ENCODE assay signal across 30 cellular contexts in the genomic region with DNA sequence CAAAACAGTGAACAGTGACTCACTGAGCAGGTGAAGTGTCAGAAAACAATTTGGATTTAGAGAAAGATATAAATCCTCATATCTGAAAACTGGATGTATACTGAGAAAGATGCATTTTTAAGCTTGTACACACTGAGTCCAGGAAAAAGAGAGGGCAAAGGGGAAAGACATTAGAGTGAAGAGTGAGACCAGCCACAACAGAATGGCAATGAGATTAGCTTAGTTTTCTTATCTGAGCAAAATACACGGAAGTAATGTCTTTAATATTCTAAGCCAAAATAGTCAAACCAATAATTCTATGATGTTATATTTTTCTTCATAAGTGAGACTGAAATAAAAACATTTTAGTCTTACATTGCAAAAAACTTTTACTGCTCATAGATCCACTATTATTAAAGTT.
"Had no signal": no experiment of that assay in that cellular context is flagged by ENCODE, and none has a peak within 500 bp of the region (broad histone marks: within the 10 kb centered on the region; RNA-seq: fewer than 3 reads in every experiment).

No MANE protein-coding gene starts in this region.

- H3K9me3 ChIP-seq: neutrophil, psoas muscle, right lobe of liver, sigmoid colon, suprapubic skin, testis, tibial artery, transverse colon, upper lobe of right lung, uterus had no signal

- H2AFZ ChIP-seq: parathyroid adenoma had no signal

- H3K36me3 ChIP-seq: neural progenitor cell, neutrophil, right lobe of liver, sigmoid colon, stomach, suprapubic skin, tibial artery, transverse colon, upper lobe of right lung, uterus had no signal

- H3K4me1 ChIP-seq: neural progenitor cell, parathyroid adenoma, psoas muscle, right lobe of liver, sigmoid colon, stomach, suprapubic skin, tibial artery, transverse colon, upper lobe of right lung, uterus had no signal

- DNase-seq: naive thymus-derived CD4-positive, alpha-beta T cell; natural killer cell; nucleus accumbens; posterior cingulate gyrus; psoas muscle; right cardiac atrium; right lobe of liver; sigmoid colon; small intestine; stimulated activated CD4-positive, alpha-beta T cell treated with anti-CD3 and anti-CD28 coated beads, Interleukin-15, amount 100 ng/mL, for 24 hours; stimulated activated CD4-positive, alpha-beta T cell treated with anti-CD3 and anti-CD28 coated beads, Interleukin-2, amount 100 ng/mL, for 24 hours; stimulated activated CD4-positive, alpha-beta T cell treated with anti-CD3 and anti-CD28 coated beads, Interleukin-2, amount 100 ng/mL, for 48 hours; stimulated activated CD4-positive, alpha-beta T cell treated with anti-CD3 and anti-CD28 coated beads, Interleukin-4, amount 100 ng/mL, for 24 hours; stimulated activated naive B cell treated with anti-CD40 and anti-IgM and Interleukin-4, amounts not matched to agents 10 μg/mL and 1 μg/mL and 100 μg/mL, for 72 hours; stimulated activated naive CD4-positive, alpha-beta T cell treated with Interleukin-2 at 50 U/mL for 16 hours; stomach; testis; tibial artery; transverse colon; upper lobe of right lung; uterus had no signal

- H3K4me3 ChIP-seq: neural progenitor cell, psoas muscle, right lobe of liver, sigmoid colon, stomach, suprapubic skin, testis, tibial artery, transverse colon, upper lobe of right lung, uterus had no signal

- ATAC-seq: naive thymus-derived CD4-positive, alpha-beta T cell; natural killer cell; psoas muscle; right cardiac atrium; right lobe of liver; stimulated activated effector memory CD8-positive, alpha-beta T cell treated with anti-CD3 and anti-CD28 coated beads, Interleukin-12 subunit alpha, Interleukin-12 subunit beta, amount 100 ng/mL, for 72 hours; stimulated activated naive B cell treated with anti-CD40 and anti-IgM and Interleukin-4, amounts not matched to agents 10 μg/mL and 1 μg/mL and 100 μg/mL, for 72 hours; upper lobe of right lung had no signal

- H3K4me2 ChIP-seq: neural progenitor cell had no signal

- H3K9me3 Mint-ChIP-seq: natural killer cell; nephron; neural progenitor cell; stimulated activated naive CD8-positive, alpha-beta T cell treated with anti-CD3 and anti-CD28 coated beads, Interleukin-15, Interleukin-2, amounts not matched to agents 100 ng/mL and 50 ng/mL, for 24 hours; type B pancreatic cell had no signal

- H3K27ac ChIP-seq: neural progenitor cell, neutrophil, parathyroid adenoma, psoas muscle, right lobe of liver, sigmoid colon, stomach, suprapubic skin, testis, tibial artery, transverse colon, upper lobe of right lung, uterus had no signal

- H3K27me3 ChIP-seq: neural progenitor cell, neutrophil, right lobe of liver, sigmoid colon, stomach, suprapubic skin, testis, tibial artery, transverse colon, upper lobe of right lung, uterus had no signal

- H3K9ac ChIP-seq: neural progenitor cell, parathyroid adenoma had no signal

- H3K79me2 ChIP-seq: parathyroid adenoma had no signal

- H3K36me3 Mint-ChIP-seq: naive thymus-derived CD4-positive, alpha-beta T cell; natural killer cell; neural progenitor cell; stimulated activated effector memory CD8-positive, alpha-beta T cell treated with anti-CD3 and anti-CD28 coated beads, Interleukin-12 subunit alpha, Interleukin-12 subunit beta, amount 100 ng/mL, for 72 hours; stimulated activated naive B cell treated with anti-CD40 and anti-IgM and Interleukin-4, amounts not matched to agents 10 μg/mL and 1 μg/mL and 100 μg/mL, for 72 hours; type B pancreatic cell had no signal

- H3K27ac Mint-ChIP-seq: naive thymus-derived CD4-positive, alpha-beta T cell; natural killer cell; nephron; neural progenitor cell; progenitor cell of endocrine pancreas; stimulated activated effector memory CD8-positive, alpha-beta T cell treated with anti-CD3 and anti-CD28 coated beads, Interleukin-12 subunit alpha, Interleukin-12 subunit beta, amount 100 ng/mL, for 72 hours; stimulated activated naive B cell treated with anti-CD40 and anti-IgM and Interleukin-4, amounts not matched to agents 10 μg/mL and 1 μg/mL and 100 μg/mL, for 72 hours; stimulated activated naive CD8-positive, alpha-beta T cell treated with anti-CD3 and anti-CD28 coated beads, Interleukin-15, Interleukin-2, amounts not matched to agents 100 ng/mL and 50 ng/mL, for 24 hours; type B pancreatic cell had no signal
